8 cellular contexts compared by ENCODE assay signal in genomic region chr11:47216141-47216798, GRCh38. TPM values are rescaled to one million over a fixed set of nuclear protein-coding genes. Genes with fewer than 3 reads are reported as not detected.
DNase-seq lines count a peak whose midpoint lies in the region; ATAC-seq, FAIRE-seq and TF ChIP-seq lines count a peak whose summit lies in the region.

No MANE protein-coding gene starts in this region.

- H3K27ac ChIP-seq in astrocyte (ENCODE audit: low read depth, low read length) (peak overlapping the region; percentile 92), kidney (ENCODE audit: low read depth in 2 of 2, low read length in 2 of 2) (peak overlapping the region in 1 of 2 donors; percentile 5)

- H3K4me3 ChIP-seq in astrocyte (ENCODE audit: insufficient read depth, low read depth, low read length) (peak overlapping the region; percentile 83), kidney (ENCODE audit: low read length in 2 of 2) (peak overlapping the region; percentile 85 to 91)

- H3K36me3 ChIP-seq in astrocyte (ENCODE audit: insufficient read depth, low read length) (peaks cover 5% of the 10 kb centered on the region), kidney (ENCODE audit: control insufficient read depth in 1 of 2, insufficient read depth in 2 of 2, low read length in 2 of 2) (no peaks in the 10 kb centered on the region)

- no peak for TF ChIP-seq CTCF in astrocyte (IDR thresholded peaks at IDR 0.05; ENCODE audit: insufficient read depth, low read depth, low read length)
- TF ChIP-seq CTCF in kidney (IDR thresholded peaks at IDR 0.05; ENCODE audit: borderline replicate concordance, extremely low read depth, insufficient read depth) = no peak

- peak overlapping the region; percentile 92 for H3K4me3 Mint-ChIP-seq in astrocyte (ENCODE audit: unreplicated experiment)

- H3K27me3 Mint-ChIP-seq in astrocyte (ENCODE audit: low read depth, unreplicated experiment) = no peaks in the 10 kb centered on the region

- peaks cover 21% of the 10 kb centered on the region for H4K20me1 ChIP-seq in astrocyte (ENCODE audit: insufficient read depth, low read length)

- no peak overlapping the region for H2AFZ ChIP-seq in astrocyte (ENCODE audit: low read depth, low read length)

- H3K79me2 ChIP-seq in astrocyte (ENCODE audit: insufficient read depth, low read length) = peaks cover 24% of the 10 kb centered on the region

- H3K27ac Mint-ChIP-seq in astrocyte (ENCODE audit: unreplicated experiment) = peak overlapping the region; percentile 94

- peak; percentile 60 for FAIRE-seq in astrocyte (lab: Jason Lieb, UNC)
- no peak for FAIRE-seq in kidney (lab: Jason Lieb, UNC)

- peak overlapping the region; percentile 93 for H3K9ac ChIP-seq in astrocyte (ENCODE audit: low read length)
- peak overlapping the region in 1 of 2 donors; percentile 60 for H3K9ac ChIP-seq in kidney (ENCODE audit: low read length in 2 of 2)

- intact Hi-C loops in kidney (cut with DNase I) = no loop called here

- ATAC-seq in HG03354 (IDR thresholded peaks at IDR 0.05; ENCODE audit: poor library complexity, severe bottlenecking, unreplicated experiment) = peak; percentile 23

- peaks cover 37% of the 10 kb centered on the region for H3K4me1 Mint-ChIP-seq in astrocyte (ENCODE audit: low read depth, unreplicated experiment)

- H3K9me3 ChIP-seq in astrocyte (ENCODE audit: insufficient read depth, low read depth, low read length) (no peaks in the 10 kb centered on the region), kidney (ENCODE audit: control insufficient read depth in 1 of 2, low read length in 2 of 2) (no peaks in the 10 kb centered on the region)

- no peaks in the 10 kb centered on the region for H3K27me3 ChIP-seq in astrocyte (ENCODE audit: insufficient read depth, low read length)

- peak overlapping the region; percentile 92 for H3K4me2 ChIP-seq in astrocyte (ENCODE audit: low read length)

- H3K36me3 Mint-ChIP-seq in astrocyte (ENCODE audit: low read depth, unreplicated experiment) = peaks cover 5% of the 10 kb centered on the region

- DNase-seq in NCI-H146 (lab: John Stamatoyannopoulos, UW) (peak; percentile 24), NCI-H146 treated with DMSO at 0.1 percent for 48 hours (lab: John Stamatoyannopoulos, UW; ENCODE audit: unreplicated experiment) (no peak), SW 1271 (lab: John Stamatoyannopoulos, UW) (peak; percentile 53 to 77), astrocyte (ENCODE audit: low read depth) (peak; percentile 89), kidney (peak; percentile 82), 8988T (no peak)
- peak; percentile 29 to 32 for DNase-seq in stimulated activated CD4-positive, alpha-beta T cell treated with anti-CD3 and anti-CD28 coated beads, Interleukin-1b, Interleukin-23, amount 100 ng/mL, for 1 hour (ENCODE audit: low read depth in 2 of 2)

- H3K9me3 Mint-ChIP-seq in astrocyte (ENCODE audit: unreplicated experiment) = no peaks in the 10 kb centered on the region

- H3K4me1 ChIP-seq in astrocyte (ENCODE audit: insufficient read depth, low read length) (peaks cover 46% of the 10 kb centered on the region), kidney (ENCODE audit: control insufficient read depth in 1 of 2, insufficient read depth in 1 of 2, low read depth in 1 of 2, low read length in 2 of 2) (peaks cover 17 to 18% of the 10 kb centered on the region in 2 donors)

RNA-seq across cellular contexts. Expression of gene DDB2, which starts 1.5 kb away (rescaled TPM):
- 40.0 and 47.0 TPM in 2 replicates for total RNA-seq in astrocyte
- total RNA-seq in kidney = 29.0 TPM
- polyA plus RNA-seq in kidney (ENCODE audit: insufficient read depth, low read depth, low replicate concordance) = 14.9 TPM

RNA-seq across cellular contexts. Expression of gene PACSIN3, which starts 30.0 kb away (rescaled TPM):
- total RNA-seq in astrocyte = 34.3 and 35.6 TPM in 2 replicates
- total RNA-seq in kidney = 15.1 TPM
- 28.5 TPM for polyA plus RNA-seq in kidney (ENCODE audit: insufficient read depth, low read depth, low replicate concordance)

RNA-seq across cellular contexts. Expression of gene ACP2, which starts 32.3 kb away (rescaled TPM):
- total RNA-seq in astrocyte = 40.8 and 42.2 TPM in 2 replicates
- total RNA-seq in kidney = 45.1 TPM
- polyA plus RNA-seq in kidney (ENCODE audit: insufficient read depth, low read depth, low replicate concordance) = 72.7 TPM

RNA-seq across cellular contexts. Expression of gene ARFGAP2, which starts 39.6 kb away (rescaled TPM):
- 46.3 and 51.0 TPM in 2 replicates for total RNA-seq in astrocyte
- 87.5 TPM for total RNA-seq in kidney
- 59.3 TPM for polyA plus RNA-seq in kidney (ENCODE audit: insufficient read depth, low read depth, low replicate concordance)

RNA-seq across cellular contexts. Expression of gene NR1H3, which starts 41.5 kb away (rescaled TPM):
- total RNA-seq in astrocyte (9.8 and 11.2 TPM in 2 replicates), kidney (27.9 TPM)
- 73.8 TPM for polyA plus RNA-seq in kidney (ENCODE audit: insufficient read depth, low read depth, low replicate concordance)

Comparison
In these comparisons a context has a peak if more than half of its experiments do, and no peak if none do; other contexts are left out.
1. DNase-seq: peak in NCI-H146 (single experiment), SW 1271 (2 of 2), astrocyte (single experiment), kidney (single experiment) and stimulated activated CD4-positive, alpha-beta T cell treated with anti-CD3 and anti-CD28 coated beads, Interleukin-1b, Interleukin-23, amount 100 ng/mL, for 1 hour (2 of 2); none in NCI-H146 treated with DMSO at 0.1 percent for 48 hours (single experiment) and 8988T (single experiment).